ENCODE assay signal across 19 cellular contexts in genomic region chr1:245382981-245383380, GRCh38.
DNase-seq lines count a peak whose midpoint lies in the region; ATAC-seq and TF ChIP-seq lines count a peak whose summit lies in the region.
"Had no signal": no experiment of that assay in that cellular context is flagged by ENCODE, and none has a peak within 500 bp of the region (broad histone marks: within the 10 kb centered on the region; RNA-seq: fewer than 3 reads in every experiment).

No MANE protein-coding gene starts in this region.

- H2BK12ac ChIP-seq in trophoblast cell (ENCODE audit: low read length) = peak overlapping the region; percentile 31

- H3K79me2 ChIP-seq in hepatocyte = peaks cover 4% of the 10 kb centered on the region
- no peaks in the 10 kb centered on the region for H3K79me2 ChIP-seq in trophoblast cell (ENCODE audit: control insufficient read depth, insufficient read depth, low read length, poor library complexity)

- H3K14ac ChIP-seq in trophoblast cell (ENCODE audit: low read length) = no peak overlapping the region

- peak overlapping the region; percentile 23 for H2BK120ac ChIP-seq in trophoblast cell (ENCODE audit: insufficient read depth, low read length, poor library complexity)

- H3K4me1 ChIP-seq in cardiac muscle cell (ENCODE audit: low read depth) (peaks cover 32% of the 10 kb centered on the region), right cardiac atrium (ENCODE audit: control insufficient read depth, insufficient read depth, low read length) (no peaks in the 10 kb centered on the region), hepatocyte (ENCODE audit: insufficient read depth) (peaks cover 9% of the 10 kb centered on the region), trophoblast cell (ENCODE audit: control insufficient read depth in 1 of 2, insufficient read depth in 2 of 2, low read length in 2 of 2) (peaks cover 12 to 17% of the 10 kb centered on the region in 2 experiments)

- H2AFZ ChIP-seq in hepatocyte (no peak overlapping the region), trophoblast cell (ENCODE audit: insufficient read depth, low read length, poor library complexity) (no peak overlapping the region)
- H2AFZ ChIP-seq: GM23338 had no signal

- no peaks in the 10 kb centered on the region for H3K27me3 ChIP-seq in cardiac muscle cell
- H3K27me3 ChIP-seq in right cardiac atrium (ENCODE audit: control insufficient read depth, insufficient read depth) = no peaks in the 10 kb centered on the region
- no peaks in the 10 kb centered on the region for H3K27me3 ChIP-seq in hepatocyte
- H3K27me3 ChIP-seq in trophoblast cell (ENCODE audit: insufficient read depth, low read length) = no peaks in the 10 kb centered on the region
- H3K27me3 ChIP-seq: BLaER1 treated with 17β-estradiol and CSF1 and Interleukin-3, amounts not matched to agents 10 nM and 100 nM had no signal

- no peak overlapping the region for H4K12ac ChIP-seq in trophoblast cell (ENCODE audit: low read depth, low read length)

- no peak overlapping the region for H3K23ac ChIP-seq in trophoblast cell (ENCODE audit: low read length)

- no peak overlapping the region for H3K4me3 ChIP-seq in cardiac muscle cell
- no peak overlapping the region for H3K4me3 ChIP-seq in right cardiac atrium (ENCODE audit: low read length)
- H3K4me3 ChIP-seq in hepatocyte = no peak overlapping the region
- no peak overlapping the region for H3K4me3 ChIP-seq in trophoblast cell (ENCODE audit: low read depth, low read length)
- H3K4me3 ChIP-seq: BLaER1 treated with 17β-estradiol and CSF1 and Interleukin-3, amounts not matched to agents 10 nM and 100 nM; GM12878; GM23338 had no signal

- H4K8ac ChIP-seq in trophoblast cell (ENCODE audit: low read depth, low read length) = no peak overlapping the region

- H4K91ac ChIP-seq in trophoblast cell (ENCODE audit: low read depth, low read length) = peak overlapping the region; percentile 47

- no peaks in the 10 kb centered on the region for H4K20me1 ChIP-seq in hepatocyte (ENCODE audit: insufficient read depth, poor library complexity, severe bottlenecking)
- H4K20me1 ChIP-seq: BLaER1 treated with 17β-estradiol and CSF1 and Interleukin-3, amounts not matched to agents 10 nM and 100 nM had no signal

- H3K36me3 ChIP-seq in cardiac muscle cell (no peaks in the 10 kb centered on the region), hepatocyte (replicated peaks; ENCODE audit: insufficient read depth, low read depth) (no peaks in the 10 kb centered on the region), trophoblast cell (ENCODE audit: control insufficient read depth in 1 of 2, insufficient read depth in 2 of 2, low read length in 2 of 2) (no peaks in the 10 kb centered on the region)
- H3K36me3 ChIP-seq: BLaER1 treated with 17β-estradiol and CSF1 and Interleukin-3, amounts not matched to agents 10 nM and 100 nM had no signal

- 92% methylated on average over 9 of the region's 9 CpGs for WGBS in right cardiac atrium
- WGBS in hepatocyte (ENCODE audit: low lambda C conversion rate, missing lambda C conversion rate) = 59% methylated on average over 9 of the region's 9 CpGs
- no CpG with 5 or more reads among the region's 9 CpGs for WGBS in trophoblast cell (ENCODE audit: extremely low coverage, insufficient coverage, insufficient read length)

- H3K9me2 ChIP-seq in hepatocyte (replicated peaks; ENCODE audit: insufficient read depth) = no peaks in the 10 kb centered on the region

- no peak for ATAC-seq in right cardiac atrium
- ATAC-seq: GM12878, GM23338, HCT116 had no signal

- DNase-seq in cardiac muscle cell (ENCODE audit: low read depth in 1 of 2, low spot score in 1 of 2) = no peak
- DNase-seq in right cardiac atrium = no peak
- no peak for DNase-seq in hepatocyte (ENCODE audit: low spot score)
- peak in 1 of 2 donors; percentile 53 for DNase-seq in trophoblast cell
- no peak for DNase-seq in activated CD4-positive, alpha-beta T cell treated with anti-CD3 and anti-CD28 coated beads, Interleukin-2, amount 50 U/mL, for 48 hours
- no peak for DNase-seq in NCI-H748 treated with DMSO at 0.1 percent for 48 hours (lab: John Stamatoyannopoulos, UW)
- DNase-seq in RKO (ENCODE audit: low spot score) = no peak
- DNase-seq: CD4-positive, alpha-beta T cell; CD8-positive, alpha-beta memory T cell; DMS 273 treated with DMSO at 0.1 percent for 48 hours; DMS79; EL; GDM1; H9 had no signal

- intact Hi-C loops in right cardiac atrium (cut with DNase I) = loop anchor here in 2 of 4 donors (10.0 kb wide), 1 partner anchor 228 kb away; the partner anchor contains the start of gene KIF26B (in 2 of the 2)

- no peak overlapping the region for H3K4ac ChIP-seq in trophoblast cell (ENCODE audit: low read depth, low read length)

- peak overlapping the region; percentile 48 for H3K27ac ChIP-seq in cardiac muscle cell
- H3K27ac ChIP-seq in right cardiac atrium (ENCODE audit: low read length) = no peak overlapping the region
- peak overlapping the region; percentile 26 for H3K27ac ChIP-seq in hepatocyte
- H3K27ac ChIP-seq in trophoblast cell (ENCODE audit: low read depth, low read length) = peak overlapping the region; percentile 37
- H3K27ac ChIP-seq: 22Rv1; BLaER1 treated with 17β-estradiol and CSF1 and Interleukin-3, amounts not matched to agents 10 nM and 100 nM had no signal

- peak overlapping the region; percentile 48 for H3K4me2 ChIP-seq in hepatocyte
- no peak overlapping the region for H3K4me2 ChIP-seq in trophoblast cell (ENCODE audit: low read length)
- H3K4me2 ChIP-seq: BLaER1 treated with 17β-estradiol and CSF1 and Interleukin-3, amounts not matched to agents 10 nM and 100 nM; GM23338 had no signal

- no peaks in the 10 kb centered on the region for H3K9me3 ChIP-seq in cardiac muscle cell (ENCODE audit: low read depth)
- H3K9me3 ChIP-seq in right cardiac atrium (ENCODE audit: control insufficient read depth, low read length) = no peaks in the 10 kb centered on the region
- H3K9me3 ChIP-seq in hepatocyte (ENCODE audit: low read depth) = no peaks in the 10 kb centered on the region
- H3K9me3 ChIP-seq in trophoblast cell (ENCODE audit: insufficient read depth, low read depth, low read length) = no peaks in the 10 kb centered on the region
- H3K9me3 ChIP-seq: BLaER1 treated with 17β-estradiol and CSF1 and Interleukin-3, amounts not matched to agents 10 nM and 100 nM had no signal

- H2BK5ac ChIP-seq in trophoblast cell (ENCODE audit: low read depth, low read length, poor library complexity) = peak overlapping the region; percentile 64

- no peak overlapping the region for H2AK5ac ChIP-seq in trophoblast cell (ENCODE audit: low read length)

- peaks cover 16% of the 10 kb centered on the region for H3K79me1 ChIP-seq in trophoblast cell (ENCODE audit: low read length)

- TF ChIP-seq CTCF in cardiac muscle cell (IDR thresholded peaks at IDR 0.05; ENCODE audit: low read depth, low read length) = no peak
- TF ChIP-seq CTCF in hepatocyte (IDR thresholded peaks at IDR 0.05; ENCODE audit: poor library complexity) = no peak

- H3K9ac ChIP-seq in trophoblast cell (ENCODE audit: low read length) = no peak overlapping the region
- H3K9ac ChIP-seq: BLaER1 treated with 17β-estradiol and CSF1 and Interleukin-3, amounts not matched to agents 10 nM and 100 nM had no signal

- no peak overlapping the region for H3K18ac ChIP-seq in trophoblast cell (ENCODE audit: low read length)
